In the genomic region with DNA sequence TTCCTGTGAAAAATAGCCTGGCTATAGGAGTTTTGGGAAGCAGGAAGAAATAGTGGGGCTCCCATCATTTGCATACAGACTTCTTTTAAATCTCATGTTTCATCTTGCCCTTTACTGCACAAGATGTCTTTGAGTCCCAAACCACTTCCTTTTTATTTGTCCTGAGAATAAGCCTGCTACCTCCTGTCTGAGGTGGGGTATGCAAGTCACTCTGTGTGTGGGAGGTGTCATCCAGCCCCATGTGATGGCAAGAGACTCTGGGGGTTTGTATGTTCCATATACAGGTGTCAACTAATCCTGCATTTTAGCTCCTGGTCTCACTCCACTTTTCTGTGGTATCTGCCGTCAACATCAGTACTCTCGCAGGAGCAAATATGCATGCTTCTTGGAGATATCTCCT, we compare ENCODE assay signal across 28 cellular contexts.
"Had no signal": no experiment of that assay in that cellular context is flagged by ENCODE, and none has a peak within 500 bp of the region (broad histone marks: within the 10 kb centered on the region; RNA-seq: fewer than 3 reads in every experiment).

No MANE protein-coding gene starts in this region.

- FAIRE-seq: astrocyte, bronchial epithelial cell, frontal cortex had no signal

- H3K4me3 ChIP-seq: coronary artery, dorsolateral prefrontal cortex had no signal

- ATAC-seq: activated CD4-positive, alpha-beta T cell treated with anti-CD3 and anti-CD28 coated beads for 36 hours; activated CD8-positive, alpha-beta memory T cell treated with anti-CD3 and anti-CD28 coated beads, Interleukin-2, amount 10 ng/mL, durations not matched to agents 7 days and 5 days; activated CD8-positive, alpha-beta T cell treated with anti-CD3 and anti-CD28 coated beads, Interleukin-2, amount 10 ng/mL, durations not matched to agents 7 days and 5 days; esophagus mucosa had no signal

- H3K27ac ChIP-seq: brain microvascular endothelial cell, coronary artery, dorsolateral prefrontal cortex had no signal

- DNase-seq: activated CD4-positive, alpha-beta memory T cell treated with anti-CD3 and anti-CD28 coated beads for 36 hours; activated CD4-positive, alpha-beta T cell treated with anti-CD3 and anti-CD28 coated beads for 36 hours; activated CD4-positive, alpha-beta T cell treated with anti-CD3 and anti-CD28 coated beads, Interleukin-2, amount 10 ng/mL, durations not matched to agents 24 days and 14 days; activated CD4-positive, CD25-positive, alpha-beta regulatory T cell; activated CD4-positive, CD25-positive, alpha-beta regulatory T cell treated with anti-CD3 and anti-CD28 coated beads, Interleukin-2, amount 50 U/mL, for 72 hours; activated CD8-positive, alpha-beta memory T cell treated with anti-CD3 and anti-CD28 coated beads, Interleukin-2, amount 10 ng/mL, durations not matched to agents 7 days and 5 days; activated CD8-positive, alpha-beta memory T cell treated with anti-CD3 and anti-CD28 coated beads, Interleukin-2, amount 50 U/mL, for 4 hours; activated CD8-positive, alpha-beta T cell treated with anti-CD3 and anti-CD28 coated beads, Interleukin-2, amount 10 ng/mL, durations not matched to agents 7 days and 5 days; activated effector memory CD4-positive, alpha-beta T cell treated with anti-CD3 and anti-CD28 coated beads, Interleukin-2, amount 50 U/mL, for 16 hours; activated naive CD4-positive, alpha-beta T cell; activated naive CD4-positive, alpha-beta T cell treated with anti-CD3 and anti-CD28 coated beads, Interleukin-2, amount 50 U/mL, for 16 hours; activated T-cell treated with anti-CD3 and anti-CD28 coated beads, Interleukin-2, amount 50 U/mL, for 1 hour; activated T-cell treated with anti-CD3 and anti-CD28 coated beads, Interleukin-2, amount 50 U/mL, for 48 hours; amniotic stem cell; anterior cingulate cortex; brain microvascular endothelial cell; dorsolateral prefrontal cortex; effector memory CD4-positive, alpha-beta T cell; endodermal cell; foreskin fibroblast; head of caudate nucleus; hippocampal formation; T1000 had no signal

- H3K27me3 ChIP-seq: brain microvascular endothelial cell, dorsolateral prefrontal cortex had no signal

- H3K36me3 ChIP-seq: brain microvascular endothelial cell had no signal
